Comparison of ENCODE assay signal across 8 cellular contexts in the genomic region with DNA sequence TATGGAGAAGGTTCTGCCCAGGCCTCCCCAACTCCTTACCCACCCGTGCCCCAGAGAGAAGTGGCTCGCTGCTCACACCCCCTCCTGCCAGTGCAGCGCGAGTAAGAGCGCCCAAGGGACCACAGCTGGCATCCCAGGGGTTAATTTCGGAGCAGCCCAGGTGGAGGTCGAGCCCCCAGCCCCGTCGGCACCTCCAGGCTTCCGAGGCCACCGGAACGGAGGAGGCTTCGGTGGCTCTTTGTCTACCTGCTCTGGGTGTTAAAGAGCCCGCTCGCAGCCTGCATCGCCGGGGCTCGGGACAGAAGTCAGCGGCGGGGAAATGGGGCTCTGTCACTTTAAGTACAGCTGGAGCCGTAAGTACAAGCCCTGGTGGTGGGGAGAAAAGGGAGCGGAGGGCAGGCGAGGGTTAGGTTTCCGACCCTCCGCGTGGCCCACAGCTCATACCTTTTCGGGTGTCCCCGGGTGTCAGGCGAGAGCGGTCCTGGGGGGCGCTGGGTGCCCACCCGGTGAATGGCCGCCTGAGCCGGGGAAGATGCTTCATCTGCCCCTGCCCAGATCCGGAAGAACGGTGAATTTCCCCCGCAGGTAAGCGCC.
DNase-seq lines count a peak whose midpoint lies in the region; FAIRE-seq and TF ChIP-seq lines count a peak whose summit lies in the region.

No MANE protein-coding gene starts in this region.

- peaks cover 12% of the 10 kb centered on the region for H3K36me3 Mint-ChIP-seq in astrocyte (ENCODE audit: low read depth, unreplicated experiment)

- H3K4me1 ChIP-seq in astrocyte (ENCODE audit: insufficient read depth, low read length) (peaks cover 74% of the 10 kb centered on the region), iPS DF 6.9 (ENCODE audit: control insufficient read depth, insufficient read depth, low read length) (peaks cover 24% of the 10 kb centered on the region), sigmoid colon (peaks cover 0 to 79% (median 61%) of the 10 kb centered on the region in 4 donors)

- peaks cover 80% of the 10 kb centered on the region for H4K20me1 ChIP-seq in astrocyte (ENCODE audit: insufficient read depth, low read length)

- WGBS in iPS DF 6.9 (ENCODE audit: insufficient coverage, insufficient read length): no CpG with 5 or more reads among the region's 38 CpGs
- 2 to 3% methylated on average over 38 of the region's 38 CpGs for WGBS in sigmoid colon, 2 donors

- peaks cover 100% of the 10 kb centered on the region for H3K79me2 ChIP-seq in astrocyte (ENCODE audit: insufficient read depth, low read length)

- no peaks in the 10 kb centered on the region for H3K9me3 Mint-ChIP-seq in astrocyte (ENCODE audit: unreplicated experiment)

- H3K27ac ChIP-seq in astrocyte (ENCODE audit: low read depth, low read length) (peak overlapping the region; percentile 86), iPS DF 6.9 (ENCODE audit: low read length) (no peak overlapping the region), sigmoid colon (peak overlapping the region; percentile 61 to 73 (median 70))

- H3K27ac Mint-ChIP-seq in astrocyte (ENCODE audit: unreplicated experiment): peak overlapping the region; percentile 75

- peaks cover 63% of the 10 kb centered on the region for H3K4me1 Mint-ChIP-seq in astrocyte (ENCODE audit: low read depth, unreplicated experiment)

- H3K4me3 ChIP-seq in astrocyte (ENCODE audit: insufficient read depth, low read depth, low read length): peak overlapping the region; percentile 67
- H3K4me3 ChIP-seq in iPS DF 6.9 (ENCODE audit: low read length): peak overlapping the region; percentile 82; the same call in 1 of the 2 replicates
- H3K4me3 ChIP-seq in sigmoid colon: peak overlapping the region; percentile 42 to 62 (median 58)

- no peak overlapping the region for H2AFZ ChIP-seq in astrocyte (ENCODE audit: low read depth, low read length)

- H3K9ac ChIP-seq in astrocyte (ENCODE audit: low read length): peak overlapping the region; percentile 86

- H3K27me3 ChIP-seq in astrocyte (ENCODE audit: insufficient read depth, low read length): no peaks in the 10 kb centered on the region
- no peaks in the 10 kb centered on the region for H3K27me3 ChIP-seq in iPS DF 6.9 (ENCODE audit: control insufficient read depth, insufficient read depth, low read length)
- H3K27me3 ChIP-seq in sigmoid colon: no peaks in the 10 kb centered on the region

- H3K4me3 Mint-ChIP-seq in astrocyte (ENCODE audit: unreplicated experiment): peak overlapping the region; percentile 99

- intact Hi-C loops in sigmoid colon (cut with DNase I): loop anchor here (5.0 kb wide), 1 partner anchor 33 kb away; no protein-coding TSS in a partner anchor

- H3K36me3 ChIP-seq in astrocyte (ENCODE audit: insufficient read depth, low read length) (peaks cover 12% of the 10 kb centered on the region), iPS DF 6.9 (ENCODE audit: control insufficient read depth, insufficient read depth, low read length) (no peaks in the 10 kb centered on the region), sigmoid colon (no peaks in the 10 kb centered on the region)

- no peak for TF ChIP-seq POLR2A in sigmoid colon (IDR thresholded peaks at IDR 0.05)

- no peak for FAIRE-seq in astrocyte (lab: Jason Lieb, UNC)

- TF ChIP-seq CTCF in astrocyte (IDR thresholded peaks at IDR 0.05; ENCODE audit: insufficient read depth, low read depth, low read length) (no peak), sigmoid colon (IDR thresholded peaks at IDR 0.05) (no peak)

- peak; percentile 57 for DNase-seq in SIG-M5 treated with dmso at 0.1 percent for 504 hours (lab: John Stamatoyannopoulos, UW; ENCODE audit: unreplicated experiment)
- DNase-seq in SIG-M5 (lab: John Stamatoyannopoulos, UW): no peak
- peak; percentile 5 to 24 for DNase-seq in SW 1271 (lab: John Stamatoyannopoulos, UW)
- DNase-seq in astrocyte (ENCODE audit: low read depth): no peak
- DNase-seq in iPS DF 6.9 (ENCODE audit: low read depth, low spot score): no peak
- DNase-seq in sigmoid colon: peak; percentile 88
- DNase-seq in DMS 273 treated with DMSO at 0.1 percent for 48 hours (lab: John Stamatoyannopoulos, UW): no peak
- no peak for DNase-seq in EL

- H3K4me2 ChIP-seq in astrocyte (ENCODE audit: low read length): peak overlapping the region; percentile 91

- H3K9me3 ChIP-seq in astrocyte (ENCODE audit: insufficient read depth, low read depth, low read length) (no peaks in the 10 kb centered on the region), iPS DF 6.9 (ENCODE audit: control insufficient read depth, insufficient read depth, low read length) (no peaks in the 10 kb centered on the region), sigmoid colon (no peaks in the 10 kb centered on the region)

- H3K27me3 Mint-ChIP-seq in astrocyte (ENCODE audit: low read depth, unreplicated experiment): no peaks in the 10 kb centered on the region

- no peak for TF ChIP-seq EP300 in sigmoid colon (IDR thresholded peaks at IDR 0.05)

Comparison
In these comparisons a context has a peak if more than half of its experiments do, and no peak if none do; other contexts are left out.
1. DNase-seq: peak in SIG-M5 treated with dmso at 0.1 percent for 504 hours (single experiment), SW 1271 (2 of 2) and sigmoid colon (single experiment); none in SIG-M5 (single experiment), astrocyte (single experiment), iPS DF 6.9 (single experiment), DMS 273 treated with DMSO at 0.1 percent for 48 hours (single experiment) and EL (single experiment).
2. Peak in every context shown above with its lines, with median percentiles within 50 percentile points of each other: H3K4me3 ChIP-seq.